8 cellular contexts compared by ENCODE assay signal in genomic region chr14:77097006-77097688, GRCh38. TPM values are rescaled to one million over a fixed set of nuclear protein-coding genes. Genes with fewer than 3 reads are reported as not detected.
DNase-seq lines count a peak whose midpoint lies in the region; ATAC-seq and TF ChIP-seq lines count a peak whose summit lies in the region.

No MANE protein-coding gene starts in this region.

- H3K4me3 ChIP-seq in brain microvascular endothelial cell (ENCODE audit: low read depth, low read length) (peak overlapping the region; percentile 64), lung (peak overlapping the region; percentile 61), urinary bladder (ENCODE audit: low read depth, low read length) (peak overlapping the region; percentile 55)

- H3K27me3 ChIP-seq in brain microvascular endothelial cell (replicated peaks): no peaks in the 10 kb centered on the region
- H3K27me3 ChIP-seq in lung (ENCODE audit: control insufficient read depth, insufficient read depth): no peaks in the 10 kb centered on the region

- peak; percentile 61 for DNase-seq in NCI-H82 (lab: John Stamatoyannopoulos, UW)
- DNase-seq in NCI-H82 treated with DMSO at 0.1 percent for 48 hours (lab: John Stamatoyannopoulos, UW; ENCODE audit: unreplicated experiment): no peak
- peak; percentile 14 for DNase-seq in LoVo (ENCODE audit: low spot score)
- peak; percentile 21 for DNase-seq in brain microvascular endothelial cell
- no peak for DNase-seq in lung (ENCODE audit: low spot score)
- no peak for DNase-seq in RPMI8226
- DNase-seq in GOT3 (lab: John Stamatoyannopoulos, UW): no peak

- no peaks in the 10 kb centered on the region for H3K36me3 ChIP-seq in brain microvascular endothelial cell (replicated peaks)
- H3K36me3 ChIP-seq in lung (ENCODE audit: control insufficient read depth in 2 of 2, insufficient read depth in 2 of 2, low read length in 2 of 2): no peaks in the 10 kb centered on the region
- no peaks in the 10 kb centered on the region for H3K36me3 ChIP-seq in urinary bladder (ENCODE audit: insufficient read depth)

- no peak for ATAC-seq in lung (ENCODE audit: insufficient read depth, low FRiP score)

- no peak for TF ChIP-seq CTCF in brain microvascular endothelial cell (IDR thresholded peaks at IDR 0.05; ENCODE audit: low read depth, low read length, missing control alignments)
- TF ChIP-seq CTCF in lung (IDR thresholded peaks at IDR 0.05; ENCODE audit: control extremely low read depth, extremely low read depth): no peak

- in situ Hi-C loops in brain microvascular endothelial cell (cut with HindIII; ENCODE audit: low pct_ligation_motif_present, low sequenced_read_pairs): no loop called here

- H3K27ac ChIP-seq in brain microvascular endothelial cell (peak overlapping the region; percentile 87), lung (ENCODE audit: low read depth in 1 of 2, low read length in 1 of 2) (peak overlapping the region; percentile 99), urinary bladder (ENCODE audit: low read depth) (peak overlapping the region; percentile 95)

- WGBS in lung, 2 donors: 4 to 5% methylated on average over 19 of the region's 19 CpGs
- 3% methylated on average over 19 of the region's 19 CpGs for WGBS in urinary bladder

- H3K4me1 ChIP-seq in lung (ENCODE audit: control insufficient read depth in 2 of 2, insufficient read depth in 2 of 2, low read length in 2 of 2): peaks cover 6 to 8% of the 10 kb centered on the region in 2 donors
- H3K4me1 ChIP-seq in urinary bladder (ENCODE audit: insufficient read depth): no peaks in the 10 kb centered on the region

- no peaks in the 10 kb centered on the region for H3K9me3 ChIP-seq in lung (ENCODE audit: control insufficient read depth in 2 of 2, insufficient read depth in 1 of 2, low read length in 1 of 2)

RNA-seq across cellular contexts. Expression of gene CIPC, which starts 0.9 kb away (rescaled TPM):
- total RNA-seq in lung (10 to 100 TPM; 26.6 to 32.0 TPM), urinary bladder (25.6 TPM)
- polyA plus RNA-seq in lung (10 to 100 TPM in 1 of 2 donors, 1 to 10 TPM in 1; 6.4 to 10.6 TPM), urinary bladder (28.8 TPM)

RNA-seq across cellular contexts. Expression of gene ZDHHC22, which starts 44.4 kb away (rescaled TPM):
- not detected for total RNA-seq in lung
- under 1 TPM in 1 of 2 donors, not detected in 1; 0.02 TPM for polyA plus RNA-seq in lung
- total RNA-seq in urinary bladder: 0.16 TPM
- 0.01 TPM for polyA plus RNA-seq in urinary bladder

Comparison
In these comparisons a context has a peak if more than half of its experiments do, and no peak if none do; other contexts are left out.
1. DNase-seq: peak in NCI-H82 (single experiment), LoVo (single experiment) and brain microvascular endothelial cell (single experiment); none in NCI-H82 treated with DMSO at 0.1 percent for 48 hours (single experiment), lung (single experiment), RPMI8226 (single experiment) and GOT3 (single experiment).
2. Peak in every context shown above with its lines, with median percentiles within 50 percentile points of each other: H3K27ac ChIP-seq and H3K4me3 ChIP-seq.